Comparison of ENCODE assay signal across 8 cellular contexts in genomic region chr11:68436985-68437926, GRCh38. TPM values are rescaled to one million over a fixed set of nuclear protein-coding genes. Genes with fewer than 3 reads are reported as not detected.
DNase-seq lines count a peak whose midpoint lies in the region; ATAC-seq and TF ChIP-seq lines count a peak whose summit lies in the region.

No MANE protein-coding gene starts in this region.

- no TSS peak for BruUV-seq in mammary epithelial cell (replicated peaks; lab: Mats Ljungman, UMichigan)

- WGBS in mammary epithelial cell (ENCODE audit: low coverage, missing lambda C conversion rate) = 30% methylated on average over 31 of the region's 34 CpGs
- whole genome bisulfite sequencing in right lobe of liver (ENCODE audit: insufficient coverage, low coverage, low lambda C conversion rate, missing lambda C conversion rate) = 70% methylated on average over 7 of the region's 34 CpGs

- no peaks in the 10 kb centered on the region for H3K36me3 Mint-ChIP-seq in immature natural killer cell

- H3F3A ChIP-seq in Loucy (ENCODE audit: low read depth) = peaks cover 5% of the 10 kb centered on the region; the same call in 1 of the 2 replicates

- no peak for TF ChIP-seq POLR2A in right lobe of liver (IDR thresholded peaks at IDR 0.05)

- no peak overlapping the region for H3K4me3 Mint-ChIP-seq in immature natural killer cell

- H3K9ac ChIP-seq in Loucy (ENCODE audit: low read depth, low read length, poor library complexity, severe bottlenecking) (no peak overlapping the region), mammary epithelial cell (ENCODE audit: insufficient read depth, low read length) (no peak overlapping the region)

- ATAC-seq in right lobe of liver = peak; percentile 43 to 68 (median 66)
- no peak for ATAC-seq in GM18502 (IDR thresholded peaks at IDR 0.05; ENCODE audit: poor library complexity, unreplicated experiment)

- dilution Hi-C loops in mammary epithelial cell (cut with HindIII; ENCODE audit: low sequenced_read_pairs) = loop anchor here (5.0 to 10.0 kb wide), 3 partner anchors 35 to 90 kb away; no protein-coding TSS in a partner anchor

- H3K27me3 ChIP-seq in Loucy (ENCODE audit: insufficient read depth, low read length, poor library complexity, severe bottlenecking) (no peaks in the 10 kb centered on the region), mammary epithelial cell (ENCODE audit: insufficient read depth, low read length) (no peaks in the 10 kb centered on the region), right lobe of liver (no peaks in the 10 kb centered on the region)

- no peaks in the 10 kb centered on the region for H3K4me1 Mint-ChIP-seq in immature natural killer cell

- H3K4me3 ChIP-seq in Loucy (ENCODE audit: low read length, poor library complexity, severe bottlenecking) = no peak overlapping the region
- H3K4me3 ChIP-seq in mammary epithelial cell (replicated peaks in 1 of 3; ENCODE audit: insufficient read depth in 1 of 3, low read depth in 2 of 3, low read length in 3 of 3) = no peak overlapping the region
- no peak overlapping the region for H3K4me3 ChIP-seq in right lobe of liver

- no peaks in the 10 kb centered on the region for H3K9me3 Mint-ChIP-seq in immature natural killer cell

- no peaks in the 10 kb centered on the region for H3K9me2 ChIP-seq in Loucy (replicated peaks; ENCODE audit: low read depth, low read length)

- CTCF ChIA-PET in mammary epithelial cell (lab: Charles Lee; ENCODE audit: low non-redundant PET) = no interaction called here

- H3K36me3 ChIP-seq in Loucy (ENCODE audit: insufficient read depth, low read length) (peaks cover 40% of the 10 kb centered on the region; the same call in 1 of the 2 replicates), mammary epithelial cell (ENCODE audit: insufficient read depth, low read length) (no peaks in the 10 kb centered on the region), right lobe of liver (peaks cover 0 to 84% (median 44%) of the 10 kb centered on the region in 4 donors)

- H3K27ac Mint-ChIP-seq in immature natural killer cell = no peak overlapping the region

- DNase-seq in AG08395 (ENCODE audit: low spot score) (peak; percentile 91), mammary epithelial cell (peak; percentile 75), right lobe of liver (peak in 1 of 3 donors; percentile 42), immature natural killer cell (no peak), GF-D8 (lab: John Stamatoyannopoulos, UW) (no peak), hippocampal formation (lab: John Stamatoyannopoulos, UW) (no peak)

- H2AFZ ChIP-seq in Loucy (ENCODE audit: low read length) (no peak overlapping the region), mammary epithelial cell (ENCODE audit: low read depth, low read length) (peak overlapping the region; percentile 77)

- H4K20me1 ChIP-seq in Loucy (ENCODE audit: insufficient read depth, low read length, poor library complexity, severe bottlenecking) (peaks cover 3% of the 10 kb centered on the region), mammary epithelial cell (ENCODE audit: insufficient read depth, low read length) (no peaks in the 10 kb centered on the region)

- H3K9me3 ChIP-seq in Loucy (ENCODE audit: insufficient read depth, low read depth, low read length) (no peaks in the 10 kb centered on the region), mammary epithelial cell (replicated peaks; ENCODE audit: insufficient read depth, low read length) (no peaks in the 10 kb centered on the region), right lobe of liver (no peaks in the 10 kb centered on the region)

- H3K4me2 ChIP-seq in Loucy (ENCODE audit: low read depth, low read length, poor library complexity, severe bottlenecking) (peak overlapping the region; percentile 25), mammary epithelial cell (ENCODE audit: insufficient read depth, low read depth, low read length) (peak overlapping the region; percentile 24)

- no peaks in the 10 kb centered on the region for H3K27me3 Mint-ChIP-seq in immature natural killer cell (ENCODE audit: low read depth in 3 of 3)

- H3K4me1 ChIP-seq in Loucy (ENCODE audit: insufficient read depth, low read length, poor library complexity, severe bottlenecking) (peaks cover 15% of the 10 kb centered on the region), mammary epithelial cell (ENCODE audit: insufficient read depth, low read length) (peaks cover 22% of the 10 kb centered on the region), right lobe of liver (no peaks in the 10 kb centered on the region)

- H3K79me2 ChIP-seq in Loucy (ENCODE audit: insufficient read depth, low read length) = no peaks in the 10 kb centered on the region
- H3K79me2 ChIP-seq in mammary epithelial cell (ENCODE audit: insufficient read depth, low read length) = no peaks in the 10 kb centered on the region

- in situ Hi-C loops in mammary epithelial cell (cut with MboI; ENCODE audit: low sequenced_read_pairs in 2 of 2) = no loop called here

- intact Hi-C loops in mammary epithelial cell (cut with micrococcal nuclease) (no loop called here), right lobe of liver (cut with DNase I) (no loop called here)

- no peak for TF ChIP-seq CTCF in Loucy (conservative IDR thresholded peaks at IDR 0.05; ENCODE audit: low read length)
- peak in 1 of 2 donors; percentile 15 for TF ChIP-seq CTCF in mammary epithelial cell (conservative IDR thresholded peaks at IDR 0.05 in 1 of 2, IDR thresholded peaks at IDR 0.05 in 1 of 2; ENCODE audit: extremely low read depth in 1 of 2, insufficient read depth in 1 of 2, low read depth in 1 of 2, low read length in 2 of 2)
- TF ChIP-seq CTCF in right lobe of liver (IDR thresholded peaks at IDR 0.05) = no peak

- H3K27ac ChIP-seq in mammary epithelial cell (ENCODE audit: insufficient read depth, low read depth, low read length) (no peak overlapping the region), right lobe of liver (no peak overlapping the region)

RNA-seq across cellular contexts. Expression of gene PPP6R3, which starts 23.3 kb away (rescaled TPM):
- 100 to 1,000 TPM in 1 of 2 donors, 10 to 100 TPM in 1; 90.5 to 115 TPM for total RNA-seq in mammary epithelial cell
- polyA plus RNA-seq in mammary epithelial cell = 30.8 TPM
- polyA minus RNA-seq in mammary epithelial cell = 122 TPM
- 10 to 100 TPM; 35.8 to 48.3 (median 39.2) TPM for total RNA-seq in right lobe of liver
- 10 to 100 TPM; 18.2 to 48.4 (median 29.8) TPM for polyA plus RNA-seq in immature natural killer cell

Comparison
In these comparisons a context has a peak if more than half of its experiments do, and no peak if none do; other contexts are left out.
1. DNase-seq: peak in AG08395 (single experiment) and mammary epithelial cell (single experiment); none in immature natural killer cell (0 of 3), GF-D8 (single experiment) and hippocampal formation (0 of 2).